In the genomic region with DNA sequence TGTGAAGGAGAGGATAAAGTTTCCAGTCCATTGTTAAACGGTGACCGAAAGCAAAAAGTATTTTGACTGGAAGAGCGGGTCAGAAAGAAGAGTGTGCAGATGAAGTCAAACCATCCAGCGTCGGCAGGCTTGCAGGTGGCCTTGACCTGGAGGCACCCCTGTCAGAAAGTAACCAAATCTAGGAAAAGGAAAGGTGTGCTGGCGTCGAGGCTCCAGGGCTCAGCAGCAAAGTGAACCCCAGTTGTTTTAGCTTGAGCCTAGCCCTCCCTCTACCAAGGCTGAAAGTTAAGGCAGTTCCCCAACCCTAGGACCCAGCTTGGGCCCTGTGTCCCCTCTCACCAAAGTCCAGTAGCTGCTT, we compare ENCODE assay signal across 8 cellular contexts. TPM values are rescaled to one million over a fixed set of nuclear protein-coding genes. Genes with fewer than 3 reads are reported as not detected.
DNase-seq lines count a peak whose midpoint lies in the region; ATAC-seq, FAIRE-seq and TF ChIP-seq lines count a peak whose summit lies in the region.

No MANE protein-coding gene starts in this region.

- no peaks in the 10 kb centered on the region for H3K36me3 ChIP-seq in small intestine (ENCODE audit: control insufficient read depth in 2 of 2, insufficient read depth in 2 of 2, low read length in 2 of 2)
- H3K36me3 ChIP-seq in CD8-positive, alpha-beta memory T cell (ENCODE audit: insufficient read depth, low read length): no peaks in the 10 kb centered on the region

- H3K27ac ChIP-seq in small intestine (ENCODE audit: low read depth in 1 of 2, low read length in 1 of 2): peak overlapping the region; percentile 96 to 99
- no peak overlapping the region for H3K27ac ChIP-seq in CD8-positive, alpha-beta memory T cell (ENCODE audit: low read depth, low read length)

- POLR2A ChIA-PET in CD8-positive, alpha-beta memory T cell (lab: Charles Lee): no interaction called here

- FAIRE-seq in small intestine (lab: Jason Lieb, UNC): no peak

- H3K9me3 ChIP-seq in small intestine (ENCODE audit: control insufficient read depth, low read depth): no peaks in the 10 kb centered on the region
- H3K9me3 ChIP-seq in CD8-positive, alpha-beta memory T cell (ENCODE audit: low read length): no peaks in the 10 kb centered on the region

- H3K4me3 Mint-ChIP-seq in HFFc6: peak overlapping the region; percentile 67; the same call in 1 of the 2 replicates
- no peak overlapping the region for H3K4me3 Mint-ChIP-seq in CD8-positive, alpha-beta memory T cell

- no peaks in the 10 kb centered on the region for H3K36me3 Mint-ChIP-seq in HFFc6 (ENCODE audit: low read depth)
- H3K36me3 Mint-ChIP-seq in CD8-positive, alpha-beta memory T cell: peaks cover 0 to 3% (median 0%) of the 10 kb centered on the region in 3 donors

- H3K4me1 Mint-ChIP-seq in HFFc6 (ENCODE audit: low read depth): peaks cover 11% of the 10 kb centered on the region; the same call in 1 of the 2 replicates
- H3K4me1 Mint-ChIP-seq in CD8-positive, alpha-beta memory T cell: peaks cover 3 to 7% (median 4%) of the 10 kb centered on the region in 3 donors

- CTCF ChIA-PET in CD8-positive, alpha-beta memory T cell (lab: Charles Lee): no interaction called here

- H3K4me3 ChIP-seq in choroid plexus epithelial cell (ENCODE audit: low read depth, low read length): peak overlapping the region; percentile 74
- H3K4me3 ChIP-seq in small intestine (ENCODE audit: low read depth in 1 of 2, low read length in 2 of 2): peak overlapping the region; percentile 53 to 95
- no peak overlapping the region for H3K4me3 ChIP-seq in CD8-positive, alpha-beta memory T cell (ENCODE audit: low read length)

- H3K4me1 ChIP-seq in small intestine (ENCODE audit: control insufficient read depth in 2 of 2, insufficient read depth in 1 of 2, low read depth in 1 of 2, low read length in 1 of 2): peaks cover 0 to 3% of the 10 kb centered on the region in 2 donors
- no peaks in the 10 kb centered on the region for H3K4me1 ChIP-seq in CD8-positive, alpha-beta memory T cell (ENCODE audit: insufficient read depth, low read length)

- H3K27me3 ChIP-seq in small intestine (ENCODE audit: control insufficient read depth in 2 of 2, insufficient read depth in 2 of 2, low read length in 2 of 2): no peaks in the 10 kb centered on the region
- H3K27me3 ChIP-seq in CD8-positive, alpha-beta memory T cell (ENCODE audit: insufficient read depth, low read length, poor library complexity, severe bottlenecking): no peaks in the 10 kb centered on the region

- peak; percentile 38 for ATAC-seq in left lobe of liver
- no peak for ATAC-seq in esophagus mucosa

- H3K9me3 Mint-ChIP-seq in HFFc6: no peaks in the 10 kb centered on the region; the same call in 1 of the 2 replicates
- peaks cover 0 to 17% (median 0%) of the 10 kb centered on the region in 5 donors for H3K9me3 Mint-ChIP-seq in CD8-positive, alpha-beta memory T cell

- peaks cover 9% of the 10 kb centered on the region; the same call in 1 of the 2 replicates for H3K27me3 Mint-ChIP-seq in HFFc6 (ENCODE audit: insufficient read depth)
- H3K27me3 Mint-ChIP-seq in CD8-positive, alpha-beta memory T cell: peaks cover 16 to 27% of the 10 kb centered on the region in 2 donors

- WGBS in small intestine, 3 donors: 11 to 25% (median 22%) methylated on average over 7 of the region's 7 CpGs

- no peak overlapping the region for H3K27ac Mint-ChIP-seq in HFFc6
- no peak overlapping the region for H3K27ac Mint-ChIP-seq in CD8-positive, alpha-beta memory T cell

- DNase-seq in HFFc6: no peak
- DNase-seq in choroid plexus epithelial cell (ENCODE audit: low read depth): peak; percentile 35
- DNase-seq in left lobe of liver (ENCODE audit: low spot score): no peak
- DNase-seq in small intestine: no peak
- DNase-seq in CD8-positive, alpha-beta memory T cell: no peak
- no peak for DNase-seq in NCI-H2227 (lab: John Stamatoyannopoulos, UW; ENCODE audit: unreplicated experiment)
- no peak for DNase-seq in NCI-H1105 treated with DMSO at 0.1 percent for 48 hours (lab: John Stamatoyannopoulos, UW)

- no peak for TF ChIP-seq CTCF in HFFc6 (IDR thresholded peaks at IDR 0.05)
- TF ChIP-seq CTCF in choroid plexus epithelial cell (conservative IDR thresholded peaks at IDR 0.05; ENCODE audit: low read depth, low read length): no peak

RNA-seq across cellular contexts. Expression of gene PDK4, which starts 0.5 kb away (rescaled TPM):
- total RNA-seq in HFFc6 (2021; fragmentation: NEBNext Ultra II Directional; extraction: Animal tissue kit (Norgen Biotek cat#: 25700)): not detected
- total RNA-seq in left lobe of liver (77.4 TPM), esophagus mucosa (1.5 TPM)
- polyA plus RNA-seq in small intestine: 100 to 1,000 TPM in 1 of 3 donors, 10 to 100 TPM in 2; 70.0 to 210 (median 98.5) TPM
- total RNA-seq in CD8-positive, alpha-beta memory T cell: 1 to 10 TPM in 1 of 2 experiments, under 1 TPM in 1; 0.74 to 1.2 TPM
- polyA plus RNA-seq in CD8-positive, alpha-beta memory T cell: not detected

Comparison
In these comparisons a context has a peak if more than half of its experiments do, and no peak if none do; other contexts are left out.
1. RNA of gene PDK4, which starts 0.5 kb away (total RNA-seq): 77.4 TPM in left lobe of liver (single experiment); 1.5 TPM in esophagus mucosa (single experiment), 0.74 to 1.2 TPM in CD8-positive, alpha-beta memory T cell and not detected in HFFc6; every median in the first group is over 10 times any median in the second.